In the genomic region with DNA sequence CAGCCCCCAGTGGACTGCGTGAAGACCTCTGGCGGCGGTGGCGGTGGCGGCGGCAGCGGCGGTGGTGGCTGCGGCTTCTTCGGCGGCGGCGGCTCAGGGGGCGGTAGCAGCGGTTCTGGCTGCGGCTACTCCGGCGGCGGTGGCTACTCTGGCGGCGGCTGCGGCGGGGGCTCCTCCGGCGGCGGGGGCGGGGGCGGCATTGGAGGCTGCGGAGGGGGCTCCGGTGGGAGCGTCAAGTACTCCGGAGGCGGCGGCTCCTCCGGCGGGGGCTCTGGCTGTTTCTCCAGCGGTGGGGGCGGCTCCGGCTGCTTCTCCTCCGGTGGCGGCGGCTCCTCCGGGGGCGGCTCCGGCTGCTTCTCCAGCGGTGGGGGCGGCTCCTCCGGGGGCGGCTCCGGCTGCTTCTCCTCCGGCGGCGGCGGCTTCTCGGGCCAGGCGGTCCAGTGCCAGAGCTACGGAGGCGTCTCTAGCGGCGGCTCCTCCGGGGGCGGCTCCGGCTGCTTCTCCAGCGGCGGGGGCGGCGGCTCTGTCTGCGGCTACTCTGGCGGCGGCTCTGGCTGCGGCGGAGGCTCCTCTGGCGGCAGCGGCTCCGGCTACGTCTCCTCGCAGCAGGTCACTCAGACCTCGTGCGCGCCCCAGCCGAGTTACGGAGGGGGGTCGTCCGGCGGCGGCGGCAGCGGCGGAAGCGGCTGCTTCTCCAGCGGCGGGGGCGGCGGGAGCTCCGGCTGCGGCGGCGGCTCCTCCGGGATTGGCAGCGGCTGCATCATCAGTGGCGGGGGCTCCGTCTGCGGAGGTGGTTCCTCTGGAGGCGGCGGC, we compare ENCODE assay signal across 8 cellular contexts. TPM values are rescaled to one million over a fixed set of nuclear protein-coding genes. Genes with fewer than 3 reads are reported as not detected.
DNase-seq lines count a peak whose midpoint lies in the region; ATAC-seq, FAIRE-seq and TF ChIP-seq lines count a peak whose summit lies in the region.
"Had no signal": no experiment of that assay in that cellular context is flagged by ENCODE, and none has a peak within 500 bp of the region (broad histone marks: within the 10 kb centered on the region; RNA-seq: fewer than 3 reads in every experiment).

No MANE protein-coding gene starts in this region.

- no peak for FAIRE-seq in H54 (lab: Jason Lieb, UNC)

- peaks cover 80% of the 10 kb centered on the region for H3K27me3 Mint-ChIP-seq in H9 (ENCODE audit: low read depth)
- peaks cover 72 to 79% of the 10 kb centered on the region in 2 donors for H3K27me3 Mint-ChIP-seq in effector memory CD8-positive, alpha-beta T cell
- peaks cover 51 to 64% of the 10 kb centered on the region in 2 donors for H3K27me3 Mint-ChIP-seq in natural killer cell treated with Interleukin-12 subunit alpha and Interleukin-12 subunit beta and Interleukin-15 and Interleukin-18, amount 100 ng/mL, for 72 hours

- H4K5ac ChIP-seq in H9 (ENCODE audit: insufficient read length, low read depth, low read length): no peak overlapping the region

- H4K8ac ChIP-seq in H9 (replicated peaks; ENCODE audit: insufficient read length, low read depth, low read length): no peak overlapping the region

- peaks cover 26% of the 10 kb centered on the region; the same call in 1 of the 2 replicates for H3K27me3 ChIP-seq in H9 (ENCODE audit: insufficient read depth, low read length)

- no peak overlapping the region for H4K91ac ChIP-seq in H9 (ENCODE audit: insufficient read length, low read depth, low read length)

- H3K79me2 ChIP-seq in H9 (ENCODE audit: insufficient read depth, low read length): no peaks in the 10 kb centered on the region

- no peak overlapping the region for H3K56ac ChIP-seq in H9 (ENCODE audit: insufficient read length, low read depth, low read length)

- H4K20me1 ChIP-seq in H9 (ENCODE audit: control insufficient read depth, insufficient read depth, insufficient read length): no peaks in the 10 kb centered on the region

- no peak overlapping the region for H2AK5ac ChIP-seq in H9 (ENCODE audit: insufficient read length, low read length)

- H3K18ac ChIP-seq in H9 (ENCODE audit: insufficient read length, low read depth, low read length): no peak overlapping the region

- no peaks in the 10 kb centered on the region for H3K79me1 ChIP-seq in H9 (ENCODE audit: insufficient read depth, low read depth, low read length, poor library complexity, severe bottlenecking)

- H2BK20ac ChIP-seq in H9 (ENCODE audit: low read depth, low read length, poor library complexity, severe bottlenecking): no peak overlapping the region

- H3K4me2 ChIP-seq in H9 (ENCODE audit: insufficient read depth, insufficient read length, low read length): peak overlapping the region; percentile 61

- no peak overlapping the region for H3K27ac ChIP-seq in H9 (ENCODE audit: insufficient read length, low read depth, low read length)
- H3K27ac ChIP-seq: VCaP had no signal

- no peak for TF ChIP-seq CTCF in H9 (conservative IDR thresholded peaks at IDR 0.05)

- H3K4me1 ChIP-seq in H9 (ENCODE audit: insufficient read depth, low read length): no peaks in the 10 kb centered on the region

- no peak overlapping the region for H3T11ph ChIP-seq in H9 (ENCODE audit: low read length)

- peaks cover 12 to 14% of the 10 kb centered on the region in 2 experiments for H3K4me1 Mint-ChIP-seq in H9
- H3K4me1 Mint-ChIP-seq in effector memory CD8-positive, alpha-beta T cell (ENCODE audit: low read depth in 2 of 2): peaks cover 20 to 23% of the 10 kb centered on the region in 2 donors
- H3K4me1 Mint-ChIP-seq in natural killer cell treated with Interleukin-12 subunit alpha and Interleukin-12 subunit beta and Interleukin-15 and Interleukin-18, amount 100 ng/mL, for 72 hours (ENCODE audit: low read depth in 2 of 2): peaks cover 20 to 23% of the 10 kb centered on the region in 2 donors

- H2BK12ac ChIP-seq in H9 (ENCODE audit: insufficient read length, low read depth, low read length): no peak overlapping the region

- no peak overlapping the region for H3K23ac ChIP-seq in H9 (ENCODE audit: insufficient read length, low read depth, low read length)

- no CpG with 5 or more reads among the region's 105 CpGs for WGBS in H9 (ENCODE audit: extremely low coverage, insufficient read length, low lambda C conversion rate)

- peaks cover 0 to 3% (median 0%) of the 10 kb centered on the region in 3 experiments; a peak in 1 of 7 replicates for H3K36me3 Mint-ChIP-seq in H9 (ENCODE audit: insufficient read depth in 1 of 3, low read depth in 3 of 3)
- peaks cover 3% of the 10 kb centered on the region for H3K36me3 Mint-ChIP-seq in effector memory CD8-positive, alpha-beta T cell (ENCODE audit: insufficient read depth)
- no peaks in the 10 kb centered on the region for H3K36me3 Mint-ChIP-seq in natural killer cell treated with Interleukin-12 subunit alpha and Interleukin-12 subunit beta and Interleukin-15 and Interleukin-18, amount 100 ng/mL, for 72 hours

- peak; percentile 29 for DNase-seq in H9
- peak; percentile 7 to 18 (median 9) for DNase-seq in effector memory CD8-positive, alpha-beta T cell
- no peak for DNase-seq in natural killer cell treated with Interleukin-12 subunit alpha and Interleukin-12 subunit beta and Interleukin-15 and Interleukin-18, amount 100 ng/mL, for 72 hours (ENCODE audit: low spot score)
- no peak for DNase-seq in H54 (ENCODE audit: insufficient read length, low spot score)

- H2BK120ac ChIP-seq in H9 (ENCODE audit: low read depth, low read length, poor library complexity, severe bottlenecking): no peak overlapping the region

- H3K27ac Mint-ChIP-seq in H9: no peak overlapping the region
- H3K27ac Mint-ChIP-seq in effector memory CD8-positive, alpha-beta T cell: peak overlapping the region; percentile 45 to 49
- no peak overlapping the region for H3K27ac Mint-ChIP-seq in natural killer cell treated with Interleukin-12 subunit alpha and Interleukin-12 subunit beta and Interleukin-15 and Interleukin-18, amount 100 ng/mL, for 72 hours

- H2AFZ ChIP-seq in H9 (ENCODE audit: low read length): no peak overlapping the region

- peak; percentile 17 to 49 for ATAC-seq in activated CD4-positive, CD25-positive, alpha-beta regulatory T cell treated with anti-CD3 and anti-CD28 coated beads, Interleukin-2, amount 50 U/mL, for 24 hours
- ATAC-seq in effector memory CD8-positive, alpha-beta T cell (replicated peaks): peak; percentile 60
- peak; percentile 31 to 34 for ATAC-seq in natural killer cell treated with Interleukin-12 subunit alpha and Interleukin-12 subunit beta and Interleukin-15 and Interleukin-18, amount 100 ng/mL, for 72 hours
- no peak for ATAC-seq in HG03045 (IDR thresholded peaks at IDR 0.05; ENCODE audit: unreplicated experiment)
- ATAC-seq in HG03565 (IDR thresholded peaks at IDR 0.05; ENCODE audit: unreplicated experiment): no peak

- no peak overlapping the region for H2BK15ac ChIP-seq in H9 (ENCODE audit: low read depth, low read length)

- peaks cover 2 to 10% of the 10 kb centered on the region in 2 experiments; a peak in 3 of 5 replicates for H3K9me3 Mint-ChIP-seq in H9
- H3K9me3 Mint-ChIP-seq in effector memory CD8-positive, alpha-beta T cell: no peaks in the 10 kb centered on the region
- no peaks in the 10 kb centered on the region for H3K9me3 Mint-ChIP-seq in natural killer cell treated with Interleukin-12 subunit alpha and Interleukin-12 subunit beta and Interleukin-15 and Interleukin-18, amount 100 ng/mL, for 72 hours

- no peaks in the 10 kb centered on the region for H3K23me2 ChIP-seq in H9 (ENCODE audit: insufficient read length, low read depth, low read length, poor library complexity, severe bottlenecking)

- H3K4me3 Mint-ChIP-seq in H9: peak overlapping the region; percentile 48 to 83
- H3K4me3 Mint-ChIP-seq in effector memory CD8-positive, alpha-beta T cell: peak overlapping the region; percentile 75 to 78
- peak overlapping the region; percentile 47 for H3K4me3 Mint-ChIP-seq in natural killer cell treated with Interleukin-12 subunit alpha and Interleukin-12 subunit beta and Interleukin-15 and Interleukin-18, amount 100 ng/mL, for 72 hours

- H3K9ac ChIP-seq in H9 (ENCODE audit: extremely low read depth, insufficient read length, low read length): no peak overlapping the region

- H2BK5ac ChIP-seq in H9 (ENCODE audit: insufficient read length, low read length): no peak overlapping the region

- no peak overlapping the region for H3K4ac ChIP-seq in H9 (ENCODE audit: low read depth, low read length)

- no peaks in the 10 kb centered on the region for H3K9me3 ChIP-seq in H9 (ENCODE audit: control insufficient read depth, low read depth, low read length)

- no peak overlapping the region for H3K14ac ChIP-seq in H9 (ENCODE audit: insufficient read depth, low read length)

- TF ChIP-seq POLR2A in H54 (IDR thresholded peaks at IDR 0.05; ENCODE audit: low read depth, low read length): no peak

RNA-seq across cellular contexts. Expression of a gene that starts 1.7 kb away (rescaled TPM):
- total RNA-seq in H9 (2021): not detected in 2 replicates
- total RNA-seq in natural killer cell treated with Interleukin-12 subunit alpha and Interleukin-12 subunit beta and Interleukin-15 and Interleukin-18, amount 100 ng/mL, for 72 hours: not detected

RNA-seq across cellular contexts. Expression of a gene that starts 43.8 kb away (rescaled TPM):
- total RNA-seq in H9 (2021): not detected in 2 replicates
- total RNA-seq in natural killer cell treated with Interleukin-12 subunit alpha and Interleukin-12 subunit beta and Interleukin-15 and Interleukin-18, amount 100 ng/mL, for 72 hours: not detected

RNA-seq across cellular contexts. Expression of a gene that starts 51.6 kb away (rescaled TPM):
- not detected in 2 replicates for total RNA-seq in H9 (2021)
- total RNA-seq in natural killer cell treated with Interleukin-12 subunit alpha and Interleukin-12 subunit beta and Interleukin-15 and Interleukin-18, amount 100 ng/mL, for 72 hours: not detected

RNA-seq across cellular contexts. Expression of a gene that starts 58.0 kb away (rescaled TPM):
- total RNA-seq in H9 (2021): not detected in 2 replicates
- not detected for total RNA-seq in natural killer cell treated with Interleukin-12 subunit alpha and Interleukin-12 subunit beta and Interleukin-15 and Interleukin-18, amount 100 ng/mL, for 72 hours

Comparison
In these comparisons a context has a peak if more than half of its experiments do, and no peak if none do; other contexts are left out.
1. DNase-seq: peak in H9 (single experiment) and effector memory CD8-positive, alpha-beta T cell (3 of 3); none in natural killer cell treated with Interleukin-12 subunit alpha and Interleukin-12 subunit beta and Interleukin-15 and Interleukin-18, amount 100 ng/mL, for 72 hours (single experiment) and H54 (single experiment).
2. H3K27ac Mint-ChIP-seq: peak in effector memory CD8-positive, alpha-beta T cell (2 of 2); none in H9 (0 of 3) and natural killer cell treated with Interleukin-12 subunit alpha and Interleukin-12 subunit beta and Interleukin-15 and Interleukin-18, amount 100 ng/mL, for 72 hours (0 of 2).
3. ATAC-seq: peak in activated CD4-positive, CD25-positive, alpha-beta regulatory T cell treated with anti-CD3 and anti-CD28 coated beads, Interleukin-2, amount 50 U/mL, for 24 hours (2 of 2), effector memory CD8-positive, alpha-beta T cell (single experiment) and natural killer cell treated with Interleukin-12 subunit alpha and Interleukin-12 subunit beta and Interleukin-15 and Interleukin-18, amount 100 ng/mL, for 72 hours (2 of 2); none in HG03045 (single experiment) and HG03565 (single experiment).
4. Peak in every context shown above with its lines, with median percentiles within 50 percentile points of each other: H3K4me3 Mint-ChIP-seq.